Comparison of ENCODE assay signal across 8 cellular contexts in genomic region chr17:76735586-76736348, GRCh38. TPM values are rescaled to one million over a fixed set of nuclear protein-coding genes. Genes with fewer than 3 reads are reported as not detected.
DNase-seq lines count a peak whose midpoint lies in the region; ATAC-seq and TF ChIP-seq lines count a peak whose summit lies in the region.

No MANE protein-coding gene starts in this region.

- H3K4me1 Mint-ChIP-seq in CD14-positive monocyte (peaks cover 44% of the 10 kb centered on the region), natural killer cell (peaks cover 53 to 61% of the 10 kb centered on the region in 2 donors)

- H3K27ac Mint-ChIP-seq in CD14-positive monocyte (peak overlapping the region; percentile 92 to 98 (median 96)), natural killer cell (peak overlapping the region; percentile 99 to 100)

- intact Hi-C loops in CD14-positive monocyte (cut with micrococcal nuclease) = loop anchor here (1.0 to 10.0 kb wide), 2 partner anchors 8 to 471 kb away; partner anchors contain the start of gene UBALD2 (in 1 of the 2)
- intact Hi-C loops in natural killer cell (cut with micrococcal nuclease) = loop anchor here (1.0 to 10.0 kb wide), 2 partner anchors 8 to 471 kb away; partner anchors contain the start of gene UBALD2

- H3K27me3 Mint-ChIP-seq in CD14-positive monocyte (ENCODE audit: low read depth in 3 of 3) = peaks cover 0 to 2% (median 0%) of the 10 kb centered on the region in 3 donors
- H3K27me3 Mint-ChIP-seq in natural killer cell (ENCODE audit: low read depth in 2 of 2) = no peaks in the 10 kb centered on the region

- no peak for TF ChIP-seq CTCF in CD14-positive monocyte (IDR thresholded peaks at IDR 0.05)
- TF ChIP-seq CTCF in choroid plexus epithelial cell (conservative IDR thresholded peaks at IDR 0.05; ENCODE audit: low read depth, low read length) = no peak
- no peak for TF ChIP-seq CTCF in natural killer cell (IDR thresholded peaks at IDR 0.05)

- H3K4me3 ChIP-seq in MG63 = peak overlapping the region; percentile 97
- peak overlapping the region; percentile 94 for H3K4me3 ChIP-seq in choroid plexus epithelial cell (ENCODE audit: low read depth, low read length)

- ATAC-seq in natural killer cell (no peak), GM21360 (IDR thresholded peaks at IDR 0.05; ENCODE audit: unreplicated experiment) (no peak)

- H3K27me3 ChIP-seq in MG63 = no peaks in the 10 kb centered on the region

- H3K36me3 ChIP-seq in MG63 = peaks cover 57% of the 10 kb centered on the region

- H3K9me3 Mint-ChIP-seq in CD14-positive monocyte (peaks cover 0 to 2% (median 0%) of the 10 kb centered on the region in 7 donors), natural killer cell (no peaks in the 10 kb centered on the region)

- H3K36me3 Mint-ChIP-seq in CD14-positive monocyte = peaks cover 40 to 50% of the 10 kb centered on the region in 2 donors
- peaks cover 29% of the 10 kb centered on the region for H3K36me3 Mint-ChIP-seq in natural killer cell

- H3K9me3 ChIP-seq in MG63 = no peaks in the 10 kb centered on the region

- DNase-seq in CD14-positive monocyte (ENCODE audit: low spot score) (no peak), MG63 (no peak), choroid plexus epithelial cell (ENCODE audit: low read depth) (no peak), natural killer cell (no peak), dermis blood vessel endothelial cell (no peak), GF-D8 (lab: John Stamatoyannopoulos, UW) (no peak), NCI-H1436 (lab: John Stamatoyannopoulos, UW) (no peak)

- H3K4me3 Mint-ChIP-seq in CD14-positive monocyte (peak overlapping the region; percentile 98 to 99), natural killer cell (peak overlapping the region; percentile 94)

RNA-seq across cellular contexts. Expression of gene SRSF2, which starts 1.4 kb away (rescaled TPM):
- polyA plus RNA-seq in CD14-positive monocyte = 100 to 1,000 TPM; 124 to 125 TPM
- total RNA-seq in MG63 (2014; rRNA removed; shearing (Covaris generic); ENCODE audit: low replicate concordance) = 292 and 619 TPM in 2 replicates
- 100 to 1,000 TPM; 402 to 548 (median 503) TPM for total RNA-seq in natural killer cell
- total RNA-seq in dermis blood vessel endothelial cell = 146 and 355 TPM in 2 replicates

RNA-seq across cellular contexts. Expression of gene MFSD11, which starts 2.2 kb away (rescaled TPM):
- 10 to 100 TPM; 23.8 to 24.8 TPM for polyA plus RNA-seq in CD14-positive monocyte
- 23.8 and 24.9 TPM in 2 replicates for total RNA-seq in MG63 (2014; rRNA removed; shearing (Covaris generic); ENCODE audit: low replicate concordance)
- total RNA-seq in natural killer cell = 10 to 100 TPM; 32.7 to 44.0 (median 33.9) TPM
- 29.5 and 37.8 TPM in 2 replicates for total RNA-seq in dermis blood vessel endothelial cell

RNA-seq across cellular contexts. Expression of gene METTL23, which starts 9.1 kb away (rescaled TPM):
- polyA plus RNA-seq in CD14-positive monocyte = 10 to 100 TPM; 56.5 to 71.3 TPM
- total RNA-seq in MG63 (2014; rRNA removed; shearing (Covaris generic); ENCODE audit: low replicate concordance) = 44.4 and 44.9 TPM in 2 replicates
- 10 to 100 TPM; 31.9 to 57.7 (median 34.2) TPM for total RNA-seq in natural killer cell
- total RNA-seq in dermis blood vessel endothelial cell = 23.1 and 31.3 TPM in 2 replicates

RNA-seq across cellular contexts. Expression of gene JMJD6, which starts 9.4 kb away (rescaled TPM):
- 10 to 100 TPM; 24.6 to 26.2 TPM for polyA plus RNA-seq in CD14-positive monocyte
- 28.2 and 55.1 TPM in 2 replicates for total RNA-seq in MG63 (2014; rRNA removed; shearing (Covaris generic); ENCODE audit: low replicate concordance)
- total RNA-seq in natural killer cell = 100 to 1,000 TPM; 169 to 257 (median 195) TPM
- total RNA-seq in dermis blood vessel endothelial cell = 20.8 and 23.1 TPM in 2 replicates

RNA-seq across cellular contexts. Expression of gene MXRA7, which starts 25.0 kb away (rescaled TPM):
- under 1 TPM; 0.30 to 0.81 TPM for polyA plus RNA-seq in CD14-positive monocyte
- 53.8 and 65.4 TPM in 2 replicates for total RNA-seq in MG63 (2014; rRNA removed; shearing (Covaris generic); ENCODE audit: low replicate concordance)
- 10 to 100 TPM; 31.6 to 47.6 (median 46.5) TPM for total RNA-seq in natural killer cell
- total RNA-seq in dermis blood vessel endothelial cell = 131 and 250 TPM in 2 replicates
